In genomic region chr3:150847433-150847832, GRCh38 we compare ENCODE assay signal across 37 cellular contexts. TPM values are rescaled to one million over a fixed set of nuclear protein-coding genes. Genes with fewer than 3 reads are reported as not detected.
"Had no signal": no experiment of that assay in that cellular context is flagged by ENCODE, and none has a peak within 500 bp of the region (broad histone marks: within the 10 kb centered on the region; RNA-seq: fewer than 3 reads in every experiment).

No MANE protein-coding gene starts in this region.

- H3K27ac ChIP-seq: neutrophil, pancreas, prostate gland, skin epidermis, spleen, suprapubic skin, testis, tibial artery, transverse colon, upper lobe of right lung, uterus had no signal

- DNase-seq: naive thymus-derived CD8-positive, alpha-beta T cell; nephron progenitor cell; nucleus accumbens; pancreas; right cardiac atrium; spleen; stimulated activated CD4-positive, alpha-beta T cell treated with anti-CD3 and anti-CD28 coated beads, Interleukin-12 subunit alpha, Interleukin-12 subunit beta, amount 100 ng/mL, for 4 hours; stimulated activated CD4-positive, alpha-beta T cell treated with anti-CD3 and anti-CD28 coated beads, Interleukin-1b, Interleukin-23, amount 100 ng/mL, for 48 hours; stimulated activated CD4-positive, alpha-beta T cell treated with anti-CD3 and anti-CD28 coated beads, Interleukin-4, amount 100 ng/mL, for 1 hour; stimulated activated CD4-positive, alpha-beta T cell treated with anti-CD3 and anti-CD28 coated beads, Interleukin-4, amount 100 ng/mL, for 4 hours; stimulated activated CD8-positive, alpha-beta memory T cell treated with anti-CD3 and anti-CD28 coated beads, Interleukin-4, amount 100 ng/mL, for 48 hours; stimulated activated naive CD4-positive, alpha-beta T cell; stimulated activated naive CD8-positive, alpha-beta T cell treated with anti-CD3 and anti-CD28 coated beads, Interleukin-15, amount 100 ng/mL, for 72 hours; stimulated activated naive CD8-positive, alpha-beta T cell treated with anti-CD3 and anti-CD28 coated beads, Interleukin-15, Interleukin-2, amounts not matched to agents 100 U/mL and 50 U/mL, for 24 hours; substantia nigra; testis; tibial artery; transverse colon; upper lobe of right lung; uterus had no signal

- ATAC-seq: naive thymus-derived CD8-positive, alpha-beta T cell; natural killer cell treated with Interleukin-12 subunit alpha and Interleukin-12 subunit beta and Interleukin-15 and Interleukin-18, amount 100 ng/mL, for 72 hours; pancreas; right cardiac atrium; sciatic nerve; stimulated activated memory B cell treated with anti-CD40 and anti-IgM and Interleukin-4, amounts not matched to agents 10 μg/mL and 1 μg/mL and 100 μg/mL, for 72 hours; stimulated activated naive CD8-positive, alpha-beta T cell treated with anti-CD3 and anti-CD28 coated beads, Interleukin-15, amount 100 ng/mL, for 72 hours; stimulated activated naive CD8-positive, alpha-beta T cell treated with anti-CD3 and anti-CD28 coated beads, Interleukin-15, Interleukin-2, amounts not matched to agents 100 U/mL and 50 U/mL, for 24 hours; upper lobe of right lung had no signal

- H3K4me3 ChIP-seq: pancreas, prostate gland, skin epidermis, smooth muscle cell, spleen, suprapubic skin, testis, tibial artery, transverse colon, upper lobe of right lung, uterus had no signal

- H3K9me3 Mint-ChIP-seq: natural killer cell treated with Interleukin-12 subunit alpha and Interleukin-12 subunit beta and Interleukin-15 and Interleukin-18, amount 100 ng/mL, for 72 hours; type B pancreatic cell had no signal

- H3K4me3 Mint-ChIP-seq: naive thymus-derived CD8-positive, alpha-beta T cell; natural killer cell treated with Interleukin-12 subunit alpha and Interleukin-12 subunit beta and Interleukin-15 and Interleukin-18, amount 100 ng/mL, for 72 hours; nephron progenitor cell; neural crest cell; stimulated activated memory B cell treated with anti-CD40 and anti-IgM and Interleukin-4, amounts not matched to agents 10 μg/mL and 1 μg/mL and 100 μg/mL, for 72 hours; stimulated activated naive CD8-positive, alpha-beta T cell treated with anti-CD3 and anti-CD28 coated beads, Interleukin-15, amount 100 ng/mL, for 72 hours; type B pancreatic cell had no signal

- H3K27me3 Mint-ChIP-seq: type B pancreatic cell had no signal

- H3K36me3 ChIP-seq: neutrophil, pancreas, prostate gland, spleen, suprapubic skin, tibial artery, transverse colon, upper lobe of right lung, uterus had no signal

- H3K27ac Mint-ChIP-seq: naive thymus-derived CD8-positive, alpha-beta T cell; natural killer cell treated with Interleukin-12 subunit alpha and Interleukin-12 subunit beta and Interleukin-15 and Interleukin-18, amount 100 ng/mL, for 72 hours; nephron progenitor cell; stimulated activated memory B cell treated with anti-CD40 and anti-IgM and Interleukin-4, amounts not matched to agents 10 μg/mL and 1 μg/mL and 100 μg/mL, for 72 hours; stimulated activated naive CD8-positive, alpha-beta T cell treated with anti-CD3 and anti-CD28 coated beads, Interleukin-15, amount 100 ng/mL, for 72 hours; type B pancreatic cell had no signal

- H3K4me2 ChIP-seq: smooth muscle cell had no signal

- H3K27me3 ChIP-seq: neutrophil, pancreas, testis, tibial artery, transverse colon, upper lobe of right lung, uterus had no signal

- H3K9me3 ChIP-seq: neutrophil, pancreas, prostate gland, testis, tibial artery, upper lobe of right lung had no signal

- H3K4me1 Mint-ChIP-seq: naive thymus-derived CD8-positive, alpha-beta T cell; neural crest cell; stimulated activated memory B cell treated with anti-CD40 and anti-IgM and Interleukin-4, amounts not matched to agents 10 μg/mL and 1 μg/mL and 100 μg/mL, for 72 hours; stimulated activated naive CD8-positive, alpha-beta T cell treated with anti-CD3 and anti-CD28 coated beads, Interleukin-15, amount 100 ng/mL, for 72 hours had no signal

- H3K4me1 ChIP-seq: pancreas, prostate gland, spleen, suprapubic skin, upper lobe of right lung had no signal

- H3K36me3 Mint-ChIP-seq: natural killer cell treated with Interleukin-12 subunit alpha and Interleukin-12 subunit beta and Interleukin-15 and Interleukin-18, amount 100 ng/mL, for 72 hours; stimulated activated memory B cell treated with anti-CD40 and anti-IgM and Interleukin-4, amounts not matched to agents 10 μg/mL and 1 μg/mL and 100 μg/mL, for 72 hours; type B pancreatic cell had no signal

RNA-seq across cellular contexts. Expression of gene MINDY4B, which starts 57.8 kb away (rescaled TPM):
- total RNA-seq: naive thymus-derived CD8-positive, alpha-beta T cell; natural killer cell treated with Interleukin-12 subunit alpha and Interleukin-12 subunit beta and Interleukin-15 and Interleukin-18, amount 100 ng/mL, for 72 hours; neural crest cell; omental fat pad; osteocyte; pancreas; posterior vena cava; prostate gland; pulmonary artery endothelial cell; renal cortical epithelial cell; right cardiac atrium; sciatic nerve; smooth muscle cell; spleen; suprapubic skin; testis; transverse colon; upper lobe of right lung; urinary bladder; uterus had no signal
- polyA plus RNA-seq: naive thymus-derived CD8-positive, alpha-beta T cell; pancreas; right cardiac atrium; smooth muscle cell; spleen; thymus; urinary bladder had no signal
